In the genomic region with DNA sequence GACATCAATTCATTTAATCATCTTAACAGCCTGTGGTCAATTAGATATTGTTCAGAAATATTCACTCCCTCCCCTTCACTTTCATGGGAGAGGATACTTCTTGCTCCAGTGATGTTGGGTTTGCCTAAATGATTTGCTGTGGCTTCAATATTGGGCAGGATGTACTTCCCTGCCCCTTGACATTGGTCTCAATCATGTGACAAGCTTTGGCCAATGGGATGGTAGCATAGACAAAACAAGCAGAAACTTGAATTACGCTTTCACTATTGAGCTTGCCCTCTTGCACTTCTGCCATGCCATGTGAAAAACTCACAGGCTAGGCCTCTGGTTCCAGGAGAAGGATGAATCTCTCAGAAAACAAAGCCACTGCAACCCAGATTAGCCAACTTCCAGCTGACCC, we compare ENCODE assay signal across 35 cellular contexts.
"Had no signal": no experiment of that assay in that cellular context is flagged by ENCODE, and none has a peak within 500 bp of the region (broad histone marks: within the 10 kb centered on the region; RNA-seq: fewer than 3 reads in every experiment).

No MANE protein-coding gene starts in this region.

- H3K27me3 ChIP-seq: Peyer's patch, SJCRH30 had no signal

- H3K4me3 ChIP-seq: Peyer's patch, SJCRH30, SK-N-MC had no signal

- H3K36me3 ChIP-seq: Peyer's patch, SJCRH30 had no signal

- ATAC-seq: PC-3, SK-N-SH treated with all-trans-retinoic acid at 6 μM for 48 hours, T-cell had no signal

- DNase-seq: Kasumi-1, KG1, MM.1S, MV-4-11, NCI-H1048, NCI-H1092 treated with DMSO at 0.1 percent for 48 hours, NCI-H1105 treated with DMSO at 0.1 percent for 48 hours, NCI-H1417, NCI-H1436, NCI-H146, NCI-H1694, NCI-H187, NCI-H1930, NCI-H2029 treated with DMSO at 0.1 percent for 48 hours, NCI-H2081 treated with DMSO at 0.1 percent for 48 hours, NCI-H2107, NCI-H2171, NCI-H226, NCI-H446 treated with DMSO at 0.1 percent for 48 hours, NCI-H510A, NCI-H524, NCI-H526, NCI-H69, NCI-H748 treated with DMSO at 0.1 percent for 48 hours, NCI-H82, OCI-M1, PC-3, Peyer's patch, RPMI8226, SHP77, SIG-M5, SJCRH30, T-cell had no signal

- H3K9me3 ChIP-seq: SJCRH30 had no signal

- H3K4me1 ChIP-seq: Peyer's patch, SJCRH30 had no signal

- H3K27ac ChIP-seq: Peyer's patch, SJCRH30, SK-N-MC had no signal
